Comparison of ENCODE assay signal across 23 cellular contexts in the genomic region with DNA sequence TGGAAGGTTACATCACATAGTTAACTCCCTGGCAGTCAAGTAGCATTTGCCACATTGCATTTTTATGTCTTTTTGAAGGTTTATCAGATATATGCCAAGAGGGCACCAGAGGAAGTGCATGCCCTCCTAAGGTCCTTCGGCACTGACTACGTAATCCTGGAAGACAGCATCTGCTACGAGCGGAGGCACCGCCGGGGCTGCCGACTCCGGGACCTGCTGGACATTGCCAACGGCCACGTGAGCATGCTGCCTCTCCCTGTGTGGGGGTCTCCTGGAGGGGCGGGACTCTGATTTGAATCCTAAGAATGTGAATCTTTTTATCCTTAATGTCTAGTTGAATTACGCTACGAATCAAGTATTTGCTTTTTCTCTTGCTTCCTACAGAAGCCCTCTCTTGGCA.
"Had no signal": no experiment of that assay in that cellular context is flagged by ENCODE, and none has a peak within 500 bp of the region (broad histone marks: within the 10 kb centered on the region; RNA-seq: fewer than 3 reads in every experiment).

No MANE protein-coding gene starts in this region.

- H3K27ac ChIP-seq: coronary artery, dorsolateral prefrontal cortex, epithelial cell of prostate, esophagus squamous epithelium, gastrocnemius medialis, heart right ventricle, left lung, lower lobe of right lung had no signal

- H3K9me3 ChIP-seq: esophagus squamous epithelium, gastrocnemius medialis, heart right ventricle, left lung, lower lobe of right lung, mucosa of descending colon had no signal

- ATAC-seq: esophagus mucosa, gastrocnemius medialis, heart right ventricle, left cardiac atrium, left lung, left ventricle myocardium superior, lower lobe of right lung, mucosa of descending colon had no signal

- H3K27me3 ChIP-seq: dorsolateral prefrontal cortex, esophagus squamous epithelium, gastrocnemius medialis, heart right ventricle, left lung had no signal

- H3K4me3 ChIP-seq: coronary artery, dorsolateral prefrontal cortex, esophagus squamous epithelium, gastrocnemius medialis, heart right ventricle, left lung, lower lobe of right lung, mucosa of descending colon had no signal

- DNase-seq: dermis blood vessel endothelial cell; dorsolateral prefrontal cortex; effector CD4-positive, alpha-beta T cell; effector memory CD4-positive, alpha-beta T cell; erythroblast; esophagus squamous epithelium; foreskin fibroblast; foreskin melanocyte; gastrocnemius medialis; glutamatergic neuron; head of caudate nucleus; heart right ventricle; hippocampal formation; left cardiac atrium; left lung; left ventricle myocardium superior; lower lobe of right lung; mesenchymal stem cell; mucosa of descending colon; naive B cell had no signal

- H3K4me1 ChIP-seq: esophagus squamous epithelium, gastrocnemius medialis, heart right ventricle, left lung had no signal
